1 cellular context compared by ENCODE assay signal in the genomic region with DNA sequence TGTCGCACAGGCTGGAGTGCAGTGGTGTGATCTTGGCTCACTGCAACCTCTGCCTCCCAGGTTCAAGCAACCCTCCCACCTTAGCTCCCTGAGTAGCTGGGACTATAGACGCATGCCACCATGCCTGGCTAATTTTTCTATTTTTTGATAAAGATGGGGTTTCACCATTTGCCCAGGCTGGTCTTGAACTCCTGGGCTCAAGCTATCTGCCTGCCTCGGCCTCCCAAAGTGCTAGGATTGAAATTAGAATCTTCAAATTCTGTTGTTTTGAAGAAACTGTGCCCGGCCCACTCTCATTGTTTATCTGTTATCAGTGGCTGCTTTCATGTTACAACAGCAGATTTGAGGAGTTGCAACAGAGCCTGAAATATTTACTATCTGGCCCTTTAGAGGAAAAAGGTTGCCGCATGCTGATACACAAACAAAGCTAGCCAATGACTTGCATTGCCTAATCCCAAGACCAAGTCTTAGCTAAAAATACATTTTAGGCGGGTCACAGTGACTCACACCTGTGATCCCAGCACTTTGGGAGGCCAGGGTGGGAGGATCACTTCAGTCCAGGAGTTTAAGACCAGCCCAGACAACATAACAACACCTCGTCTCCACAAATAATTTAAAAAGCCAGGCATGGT.
TF ChIP-seq lines count a peak whose summit lies in the region.

No MANE protein-coding gene starts in this region.

TF ChIP-seq in HepG2, 621 proteins besides CTCF, POLR2A, EP300 and RAD21 (continued from another document and continues in another):
- TF ChIP-seq ZBTB10 (CRISPR knock-in tag; IDR thresholded peaks at IDR 0.05; ENCODE audit: borderline replicate concordance) (no peak), ZNF251 (CRISPR knock-in tag; IDR thresholded peaks at IDR 0.05) (no peak), USF2 (IDR thresholded peaks at IDR 0.05; ENCODE audit: low read depth, low read length) (no peak), USF2 (CRISPR knock-in tag; IDR thresholded peaks at IDR 0.05; ENCODE audit: borderline replicate concordance) (no peak), ZFP62 (CRISPR knock-in tag; IDR thresholded peaks at IDR 0.05) (no peak), GLMP (CRISPR knock-in tag; IDR thresholded peaks at IDR 0.05; ENCODE audit: borderline replicate concordance) (no peak), ZNF503 (CRISPR knock-in tag; IDR thresholded peaks at IDR 0.05) (peak; percentile 88), ZBTB21 (CRISPR knock-in tag; IDR thresholded peaks at IDR 0.05) (peak; percentile 36; the same call in 1 of the 2 replicates), ZNF850 (CRISPR knock-in tag; conservative IDR thresholded peaks at IDR 0.05) (no peak), MAZ (IDR thresholded peaks at IDR 0.05; ENCODE audit: borderline replicate concordance, low read depth, low read length) (no peak), MAZ (CRISPR knock-in tag; IDR thresholded peaks at IDR 0.05; ENCODE audit: low read depth) (0 out of 2 replicates have a peak, but pooled peaks have one; percentile 32), STAG1 (CRISPR knock-in tag; IDR thresholded peaks at IDR 0.05) (no peak), NKX3-1 (CRISPR knock-in tag; IDR thresholded peaks at IDR 0.05) (no peak), ZNF687 (CRISPR knock-in tag; IDR thresholded peaks at IDR 0.05) (no peak), LCORL (IDR thresholded peaks at IDR 0.05) (peak; percentile 97), LCORL (CRISPR knock-in tag; IDR thresholded peaks at IDR 0.05) (peak; percentile 99), ZNF550 (CRISPR knock-in tag; IDR thresholded peaks at IDR 0.05; ENCODE audit: borderline replicate concordance) (no peak), KDM3A (CRISPR knock-in tag; IDR thresholded peaks at IDR 0.05; ENCODE audit: low read depth) (peak; percentile 33; the same call in 1 of the 2 replicates), ARID4A (CRISPR knock-in tag; IDR thresholded peaks at IDR 0.05; ENCODE audit: borderline replicate concordance) (peak; percentile 38; the same call in 1 of the 2 replicates), LBX2 (CRISPR knock-in tag; IDR thresholded peaks at IDR 0.05; ENCODE audit: borderline replicate concordance) (no peak), YEATS4 (CRISPR knock-in tag; IDR thresholded peaks at IDR 0.05; ENCODE audit: borderline replicate concordance) (peak; percentile 45; the same call in 1 of the 2 replicates)
- TF ChIP-seq, protein P1, sequence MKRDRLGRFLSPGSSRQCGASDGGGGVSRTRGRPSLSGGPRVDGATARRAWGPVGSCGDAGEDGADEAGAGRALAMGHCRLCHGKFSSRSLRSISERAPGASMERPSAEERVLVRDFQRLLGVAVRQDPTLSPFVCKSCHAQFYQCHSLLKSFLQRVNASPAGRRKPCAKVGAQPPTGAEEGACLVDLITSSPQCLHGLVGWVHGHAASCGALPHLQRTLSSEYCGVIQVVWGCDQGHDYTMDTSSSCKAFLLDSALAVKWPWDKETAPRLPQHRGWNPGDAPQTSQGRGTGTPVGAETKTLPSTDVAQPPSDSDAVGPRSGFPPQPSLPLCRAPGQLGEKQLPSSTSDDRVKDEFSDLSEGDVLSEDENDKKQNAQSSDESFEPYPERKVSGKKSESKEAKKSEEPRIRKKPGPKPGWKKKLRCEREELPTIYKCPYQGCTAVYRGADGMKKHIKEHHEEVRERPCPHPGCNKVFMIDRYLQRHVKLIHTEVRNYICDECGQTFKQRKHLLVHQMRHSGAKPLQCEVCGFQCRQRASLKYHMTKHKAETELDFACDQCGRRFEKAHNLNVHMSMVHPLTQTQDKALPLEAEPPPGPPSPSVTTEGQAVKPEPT (CRISPR knock-in tag; IDR thresholded peaks at IDR 0.05; ENCODE audit: low read depth) = no peak
- TF ChIP-seq, protein P2, sequence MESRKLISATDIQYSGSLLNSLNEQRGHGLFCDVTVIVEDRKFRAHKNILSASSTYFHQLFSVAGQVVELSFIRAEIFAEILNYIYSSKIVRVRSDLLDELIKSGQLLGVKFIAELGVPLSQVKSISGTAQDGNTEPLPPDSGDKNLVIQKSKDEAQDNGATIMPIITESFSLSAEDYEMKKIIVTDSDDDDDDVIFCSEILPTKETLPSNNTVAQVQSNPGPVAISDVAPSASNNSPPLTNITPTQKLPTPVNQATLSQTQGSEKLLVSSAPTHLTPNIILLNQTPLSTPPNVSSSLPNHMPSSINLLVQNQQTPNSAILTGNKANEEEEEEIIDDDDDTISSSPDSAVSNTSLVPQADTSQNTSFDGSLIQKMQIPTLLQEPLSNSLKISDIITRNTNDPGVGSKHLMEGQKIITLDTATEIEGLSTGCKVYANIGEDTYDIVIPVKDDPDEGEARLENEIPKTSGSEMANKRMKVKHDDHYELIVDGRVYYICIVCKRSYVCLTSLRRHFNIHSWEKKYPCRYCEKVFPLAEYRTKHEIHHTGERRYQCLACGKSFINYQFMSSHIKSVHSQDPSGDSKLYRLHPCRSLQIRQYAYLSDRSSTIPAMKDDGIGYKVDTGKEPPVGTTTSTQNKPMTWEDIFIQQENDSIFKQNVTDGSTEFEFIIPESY (CRISPR knock-in tag; IDR thresholded peaks at IDR 0.05) = 0 out of 2 replicates have a peak, but pooled peaks have one; percentile 41
